Comparison of ENCODE assay signal across 8 cellular contexts in genomic region chr1:148522072-148522471, GRCh38. TPM values are rescaled to one million over a fixed set of nuclear protein-coding genes. Genes with fewer than 3 reads are reported as not detected.
DNase-seq lines count a peak whose midpoint lies in the region; ATAC-seq and TF ChIP-seq lines count a peak whose summit lies in the region.
"Not testable (repeated sequence)": the region's sequence is repeated elsewhere in the genome, so short reads cannot be mapped to it uniquely, and the experiment has no call there.

No MANE protein-coding gene starts in this region.

- not testable (repeated sequence) for H3F3A ChIP-seq in OCI-LY1 (ENCODE audit: insufficient read depth, low read length)

- TF ChIP-seq CTCF in OCI-LY1 (IDR thresholded peaks at IDR 0.05; ENCODE audit: low read length); left lung (IDR thresholded peaks at IDR 0.05): not testable (repeated sequence)

- not testable (repeated sequence) for H3K9me3 Mint-ChIP-seq in IgD-negative memory B cell

- H3K4me1 ChIP-seq in OCI-LY1 (ENCODE audit: insufficient read depth, low read length, severe bottlenecking); left lung: not testable (repeated sequence)

- not testable (repeated sequence) for H3K9me2 ChIP-seq in OCI-LY1 (ENCODE audit: low read depth, low read length)

- H4K20me1 ChIP-seq in OCI-LY1 (ENCODE audit: insufficient read depth, low read length), result not testable (repeated sequence)

- peak overlapping the region; percentile 88 to 96 (median 92) for H3K4me3 Mint-ChIP-seq in IgD-negative memory B cell

- peak overlapping the region; percentile 91 to 100 (median 98) for H3K27ac Mint-ChIP-seq in IgD-negative memory B cell

- not testable (repeated sequence) for H3K79me2 ChIP-seq in OCI-LY1 (ENCODE audit: insufficient read depth, low read length)

- not testable (repeated sequence) for H3K4me1 Mint-ChIP-seq in IgD-negative memory B cell

- not testable (repeated sequence) for H3K9me3 ChIP-seq in OCI-LY1 (ENCODE audit: low read length); left lung

- H3K27ac ChIP-seq in OCI-LY1 (ENCODE audit: low read depth, low read length, poor library complexity, severe bottlenecking) (peak overlapping the region; percentile 67), left lung (peak overlapping the region in 1 of 2 donors; percentile 74)

- intact Hi-C loops in left lung (cut with DNase I), result not testable (repeated sequence)

- H3K27me3 Mint-ChIP-seq in IgD-negative memory B cell, result not testable (repeated sequence)

- peak overlapping the region; percentile 64 for H3K4me2 ChIP-seq in OCI-LY1 (ENCODE audit: low read length)

- H3K27me3 ChIP-seq in OCI-LY1 (ENCODE audit: insufficient read depth, low read length); left lung: not testable (repeated sequence)

- not testable (repeated sequence) for H3K36me3 ChIP-seq in OCI-LY1 (ENCODE audit: insufficient read depth, low read length); left lung

- peak; percentile 36 for ATAC-seq in GM19438 (IDR thresholded peaks at IDR 0.05; ENCODE audit: low read depth, unreplicated experiment)
- peak; percentile 82 for ATAC-seq in left lung

- DNase-seq in A172 (ENCODE audit: low spot score) (peak; percentile 91), dedifferentiated amniotic fluid mesenchymal stem cell (ENCODE audit: extremely low spot score) (peak; percentile 78), left lung (peak; percentile 92 to 95)
- DNase-seq in activated CD8-positive, alpha-beta memory T cell treated with anti-CD3 and anti-CD28 coated beads for 24 hours, result peak; percentile 86
- DNase-seq in stimulated activated CD4-positive, alpha-beta T cell treated with anti-CD3 and anti-CD28 coated beads, Interleukin-12 subunit alpha, Interleukin-12 subunit beta, amount 100 ng/mL, for 48 hours (ENCODE audit: low read depth in 2 of 3, low spot score in 1 of 3), result peak; percentile 60 to 82 (median 75)

- H3K36me3 Mint-ChIP-seq in IgD-negative memory B cell, result not testable (repeated sequence)

- H3K4me3 ChIP-seq in OCI-LY1 (ENCODE audit: low read depth, low read length, poor library complexity, severe bottlenecking) (peak overlapping the region; percentile 40), left lung (peak overlapping the region in 1 of 2 donors; percentile 28)

- not testable (repeated sequence) for H3K9ac ChIP-seq in OCI-LY1 (ENCODE audit: low read length)

- H2AFZ ChIP-seq in OCI-LY1 (ENCODE audit: low read length), result not testable (repeated sequence)

RNA-seq across cellular contexts. Expression of gene PPIAL4G, which starts 39.0 kb away (rescaled TPM):
- total RNA-seq in A172 (2014; rRNA removed; shearing (Covaris generic)), result not detected in 2 replicates
- polyA plus RNA-seq in IgD-negative memory B cell, result not detected
- under 1 TPM in 1 of 2 donors, not detected in 1; 0.24 TPM for total RNA-seq in left lung
